Comparison of ENCODE assay signal across 8 cellular contexts in genomic region chr15:58332676-58333400, GRCh38.
DNase-seq lines count a peak whose midpoint lies in the region; ATAC-seq and TF ChIP-seq lines count a peak whose summit lies in the region.

No MANE protein-coding gene starts in this region.

- H3K9me3 ChIP-seq in BE2C, result no peaks in the 10 kb centered on the region

- DNase-seq in BE2C (no peak), HL-60 (ENCODE audit: low read depth in 1 of 2, low spot score in 1 of 2) (peak in 1 of 2 experiments; percentile 12), kidney tubule cell (ENCODE audit: low spot score) (peak; percentile 92), Kasumi-1 (lab: John Stamatoyannopoulos, UW) (no peak), ecto neural progenitor cell (ENCODE audit: low spot score) (no peak)

- TF ChIP-seq CTCF in BE2C (IDR thresholded peaks at IDR 0.05; ENCODE audit: low read depth, low read length), result no peak
- TF ChIP-seq CTCF in HL-60 (IDR thresholded peaks at IDR 0.05; ENCODE audit: insufficient read depth, low read length), result no peak

- H3K4me3 ChIP-seq in BE2C (ENCODE audit: low read depth, low read length), result peak overlapping the region; percentile 18; the same call in 1 of the 2 replicates
- H3K4me3 ChIP-seq in HL-60 (replicated peaks; ENCODE audit: insufficient read depth, low read length), result no peak overlapping the region

- H3K36me3 ChIP-seq in BE2C, result no peaks in the 10 kb centered on the region

- ATAC-seq in HG02763 (IDR thresholded peaks at IDR 0.05; ENCODE audit: unreplicated experiment), result no peak

- no peaks in the 10 kb centered on the region for H3K27me3 ChIP-seq in BE2C
- H3K27me3 ChIP-seq in HL-60 (ENCODE audit: insufficient read depth, poor library complexity, severe bottlenecking), result no peaks in the 10 kb centered on the region

- peaks cover 16% of the 10 kb centered on the region for H3K4me1 ChIP-seq in BE2C

- peak overlapping the region; percentile 94 for H3K27ac ChIP-seq in HL-60 (replicated peaks)
- H3K27ac ChIP-seq in adipose tissue (ENCODE audit: low read depth, low read length), result peak overlapping the region; percentile 79
- peak overlapping the region; percentile 83 for H3K27ac ChIP-seq in temporal lobe (ENCODE audit: low read depth, low read length)
